ENCODE assay signal across 1 cellular context in the genomic region with DNA sequence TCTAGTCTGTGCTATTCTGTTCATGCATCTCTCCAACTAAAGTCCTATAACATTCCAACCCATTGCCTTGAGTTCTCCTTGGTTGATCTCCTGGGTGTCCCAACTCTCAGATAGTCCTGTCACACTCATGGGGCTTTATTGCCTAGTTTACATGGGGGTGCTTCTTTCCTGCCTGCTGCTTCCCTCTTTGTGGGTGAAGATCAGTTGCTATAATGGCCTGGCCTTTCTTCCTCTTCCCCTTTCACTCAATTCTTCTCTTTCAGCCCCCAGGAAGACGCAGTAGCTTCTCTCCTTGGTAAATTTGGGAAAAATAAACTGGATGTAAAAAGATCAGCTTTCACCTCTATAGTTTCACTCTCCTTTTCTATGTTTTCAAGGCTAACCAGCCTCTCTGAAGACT.
TF ChIP-seq lines count a peak whose summit lies in the region.

No MANE protein-coding gene starts in this region.

TF ChIP-seq in HepG2, 621 proteins besides CTCF, POLR2A, EP300 and RAD21:
- no peak for TF ChIP-seq HMG20A (CRISPR knock-in tag; IDR thresholded peaks at IDR 0.05; ENCODE audit: borderline replicate concordance)
- TF ChIP-seq POLR2G (IDR thresholded peaks at IDR 0.05; ENCODE audit: low read depth, low read length): no peak
- no peak for TF ChIP-seq ZNF230 (CRISPR knock-in tag; IDR thresholded peaks at IDR 0.05)
- TF ChIP-seq ZNF891 (CRISPR knock-in tag; IDR thresholded peaks at IDR 0.05): no peak
- TF ChIP-seq TARDBP (CRISPR knock-in tag; IDR thresholded peaks at IDR 0.05): no peak
- TF ChIP-seq RARG (CRISPR knock-in tag; IDR thresholded peaks at IDR 0.05; ENCODE audit: low read depth): no peak
- TF ChIP-seq GLI4 (CRISPR knock-in tag; IDR thresholded peaks at IDR 0.05; ENCODE audit: borderline replicate concordance): no peak
- no peak for TF ChIP-seq THAP11 (CRISPR knock-in tag; IDR thresholded peaks at IDR 0.05)
- TF ChIP-seq, protein P1, sequence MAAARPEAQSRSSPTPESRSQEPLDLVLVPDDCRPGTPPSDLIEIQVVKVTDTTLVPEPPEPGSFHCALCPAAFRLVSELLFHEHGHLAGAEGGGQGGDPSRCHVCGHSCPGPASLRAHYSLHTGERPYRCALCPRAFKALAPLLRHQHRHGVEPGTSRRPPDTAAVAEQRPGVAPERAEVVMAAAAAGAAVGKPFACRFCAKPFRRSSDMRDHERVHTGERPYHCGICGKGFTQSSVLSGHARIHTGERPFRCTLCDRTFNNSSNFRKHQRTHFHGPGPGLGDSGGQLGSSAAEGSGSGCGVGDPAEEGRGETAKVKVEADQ (CRISPR knock-in tag; IDR thresholded peaks at IDR 0.05; ENCODE audit: borderline replicate concordance): no peak
- TF ChIP-seq JUND (CRISPR knock-in tag; IDR thresholded peaks at IDR 0.05): no peak
- no peak for TF ChIP-seq KAT8 (CRISPR knock-in tag; IDR thresholded peaks at IDR 0.05)
- TF ChIP-seq ZNF549 (CRISPR knock-in tag; IDR thresholded peaks at IDR 0.05): no peak
- TF ChIP-seq TBX2 (CRISPR knock-in tag; IDR thresholded peaks at IDR 0.05; ENCODE audit: borderline replicate concordance): no peak
